24 cellular contexts compared by ENCODE assay signal in the genomic region with DNA sequence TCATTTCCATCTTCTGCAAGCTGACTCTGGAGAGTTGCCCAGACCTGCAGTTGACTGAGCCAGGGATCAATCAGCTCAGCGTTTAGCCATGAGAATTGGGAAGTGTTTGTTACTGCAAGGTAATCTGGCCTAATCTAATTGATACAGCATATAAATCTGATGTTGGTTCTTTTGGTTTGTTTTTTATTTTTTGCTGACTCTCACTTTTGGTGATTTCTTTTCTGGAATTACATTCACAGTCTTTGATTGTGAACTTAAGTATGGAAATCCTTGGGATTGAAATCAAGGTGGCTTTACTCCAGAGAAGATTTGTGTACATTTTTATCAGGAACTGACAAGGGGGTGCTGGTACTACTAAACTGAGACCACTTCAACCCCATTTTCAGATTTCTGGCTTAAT. TPM values are rescaled to one million over a fixed set of nuclear protein-coding genes. Genes with fewer than 3 reads are reported as not detected.
DNase-seq lines count a peak whose midpoint lies in the region; ATAC-seq and TF ChIP-seq lines count a peak whose summit lies in the region.
"Had no signal": no experiment of that assay in that cellular context is flagged by ENCODE, and none has a peak within 500 bp of the region (broad histone marks: within the 10 kb centered on the region; RNA-seq: fewer than 3 reads in every experiment).

No MANE protein-coding gene starts in this region.

- H3K23ac ChIP-seq in IMR-90 (ENCODE audit: low read depth, low read length): no peak overlapping the region

- peaks cover 35% of the 10 kb centered on the region for H3K9me3 Mint-ChIP-seq in activated naive CD4-positive, alpha-beta T cell treated with anti-CD3 and anti-CD28 coated beads for 36 hours
- peaks cover 30% of the 10 kb centered on the region for H3K9me3 Mint-ChIP-seq in activated naive CD8-positive, alpha-beta T cell treated with anti-CD3 and anti-CD28 coated beads, Interleukin-2, amount 10 ng/mL, durations not matched to agents 7 days and 5 days
- H3K9me3 Mint-ChIP-seq in stimulated activated effector memory CD8-positive, alpha-beta T cell treated with anti-CD3 and anti-CD28 coated beads, Interleukin-12 subunit alpha, Interleukin-12 subunit beta, amount 100 ng/mL, for 72 hours: peaks cover 13% of the 10 kb centered on the region

- no peaks in the 10 kb centered on the region for H3K79me1 ChIP-seq in IMR-90 (ENCODE audit: low read depth in 1 of 2, low read length in 2 of 2)

- no peak overlapping the region for H3K9ac ChIP-seq in IMR-90 (ENCODE audit: low read depth, low read length)
- H3K9ac ChIP-seq: neural progenitor cell had no signal

- DNase-seq in activated naive CD4-positive, alpha-beta T cell treated with anti-CD3 and anti-CD28 coated beads for 36 hours: no peak
- DNase-seq in activated naive CD4-positive, alpha-beta T cell treated with anti-CD3 and anti-CD28 coated beads, Interleukin-2, amount 50 U/mL, for 16 hours: no peak
- no peak for DNase-seq in IMR-90
- no peak for DNase-seq in activated naive CD8-positive, alpha-beta T cell treated with anti-CD3 and anti-CD28 coated beads, Interleukin-2, amount 10 ng/mL, durations not matched to agents 7 days and 5 days
- DNase-seq in stimulated activated effector memory CD8-positive, alpha-beta T cell treated with anti-CD3 and anti-CD28 coated beads, Interleukin-12 subunit alpha, Interleukin-12 subunit beta, amount 100 ng/mL, for 72 hours (ENCODE audit: low spot score in 2 of 2): no peak
- no peak for DNase-seq in NCI-H1694 treated with DMSO at 0.1 percent for 48 hours (lab: John Stamatoyannopoulos, UW)
- no peak for DNase-seq in dermis blood vessel endothelial cell
- DNase-seq: DMS79; foreskin fibroblast; hypothalamus; kidney; NCI-H2171 treated with DMSO at 0.1 percent for 48 hours; NCI-H69; small intestine; stimulated activated CD4-positive, alpha-beta T cell treated with anti-CD3 and anti-CD28 coated beads, Interleukin-4, amount 100 ng/mL, for 1 hour; SW 1271 had no signal

- H2AK5ac ChIP-seq in IMR-90 (ENCODE audit: low read depth, low read length): no peak overlapping the region

- no peak overlapping the region for H3K4me3 ChIP-seq in IMR-90 (ENCODE audit: insufficient read depth, low read depth, low read length)
- H3K4me3 ChIP-seq: coronary artery, neural progenitor cell, prostate gland had no signal

- ATAC-seq in IMR-90 (ENCODE audit: low read depth) (no peak), HG02623 (IDR thresholded peaks at IDR 0.05; ENCODE audit: unreplicated experiment) (no peak)
- no peak for ATAC-seq in activated naive CD8-positive, alpha-beta T cell treated with anti-CD3 and anti-CD28 coated beads, Interleukin-2, amount 10 ng/mL, durations not matched to agents 7 days and 5 days (ENCODE audit: low read depth)
- ATAC-seq in stimulated activated effector memory CD8-positive, alpha-beta T cell treated with anti-CD3 and anti-CD28 coated beads, Interleukin-12 subunit alpha, Interleukin-12 subunit beta, amount 100 ng/mL, for 72 hours: no peak
- ATAC-seq: HCT116, Right ventricle myocardium inferior had no signal

- peaks cover 64% of the 10 kb centered on the region for H3K4me1 Mint-ChIP-seq in activated naive CD4-positive, alpha-beta T cell treated with anti-CD3 and anti-CD28 coated beads for 36 hours (ENCODE audit: low read depth)
- H3K4me1 Mint-ChIP-seq in activated naive CD8-positive, alpha-beta T cell treated with anti-CD3 and anti-CD28 coated beads, Interleukin-2, amount 10 ng/mL, durations not matched to agents 7 days and 5 days: peaks cover 33% of the 10 kb centered on the region
- peaks cover 56% of the 10 kb centered on the region for H3K4me1 Mint-ChIP-seq in stimulated activated effector memory CD8-positive, alpha-beta T cell treated with anti-CD3 and anti-CD28 coated beads, Interleukin-12 subunit alpha, Interleukin-12 subunit beta, amount 100 ng/mL, for 72 hours
- H3K4me1 Mint-ChIP-seq: brain, neural progenitor cell had no signal

- no peak overlapping the region for H3K4me2 ChIP-seq in IMR-90 (ENCODE audit: low read depth, low read length)
- H3K4me2 ChIP-seq: neural progenitor cell had no signal

- no TSS peak for BruUV-seq in IMR-90 (replicated peaks; lab: Mats Ljungman, UMichigan)

- intact Hi-C loops in activated naive CD4-positive, alpha-beta T cell treated with anti-CD3 and anti-CD28 coated beads for 36 hours (cut with micrococcal nuclease): loop anchor here (5.0 kb wide), 1 partner anchor 83 kb away; the partner anchor contains the start of gene GIMAP1
- intact Hi-C loops in IMR-90 (cut with micrococcal nuclease): no loop called here

- no peak overlapping the region for H2BK5ac ChIP-seq in IMR-90 (ENCODE audit: low read depth, low read length, poor library complexity, severe bottlenecking)

- no peaks in the 10 kb centered on the region for H3K36me3 ChIP-seq in IMR-90 (ENCODE audit: control insufficient read depth, insufficient read depth, low read length)
- H3K36me3 ChIP-seq: neural progenitor cell, prostate gland had no signal

- H3K27me3 Mint-ChIP-seq in activated naive CD4-positive, alpha-beta T cell treated with anti-CD3 and anti-CD28 coated beads for 36 hours (ENCODE audit: low read depth): no peaks in the 10 kb centered on the region
- H3K27me3 Mint-ChIP-seq in activated naive CD8-positive, alpha-beta T cell treated with anti-CD3 and anti-CD28 coated beads, Interleukin-2, amount 10 ng/mL, durations not matched to agents 7 days and 5 days: no peaks in the 10 kb centered on the region

- H3K4ac ChIP-seq in IMR-90 (ENCODE audit: low read depth, low read length): no peak overlapping the region

- H3K9me3 ChIP-seq in IMR-90 (ENCODE audit: control insufficient read depth, insufficient read depth, low read length): peaks cover 15% of the 10 kb centered on the region
- H3K9me3 ChIP-seq: prostate gland had no signal

- H3K14ac ChIP-seq in IMR-90 (replicated peaks; ENCODE audit: low read depth, low read length): no peak overlapping the region

- TF ChIP-seq RAD21 in IMR-90 (IDR thresholded peaks at IDR 0.05; ENCODE audit: low read length): no peak

- H3K18ac ChIP-seq in IMR-90 (ENCODE audit: low read depth, low read length): no peak overlapping the region

- no peak overlapping the region for H3K56ac ChIP-seq in IMR-90 (ENCODE audit: extremely low read depth, insufficient read depth, low read length)

- no peaks in the 10 kb centered on the region for H4K20me1 ChIP-seq in IMR-90 (ENCODE audit: insufficient read depth, low read length)

- no peak overlapping the region for H4K8ac ChIP-seq in IMR-90 (ENCODE audit: low read depth in 2 of 2, low read length in 2 of 2)

- H4K91ac ChIP-seq in IMR-90 (ENCODE audit: insufficient read depth, low read depth, low read length): no peak overlapping the region

- peak overlapping the region; percentile 76 for H3K27ac Mint-ChIP-seq in activated naive CD4-positive, alpha-beta T cell treated with anti-CD3 and anti-CD28 coated beads for 36 hours
- H3K27ac Mint-ChIP-seq in activated naive CD8-positive, alpha-beta T cell treated with anti-CD3 and anti-CD28 coated beads, Interleukin-2, amount 10 ng/mL, durations not matched to agents 7 days and 5 days: peak overlapping the region; percentile 39
- H3K27ac Mint-ChIP-seq in stimulated activated effector memory CD8-positive, alpha-beta T cell treated with anti-CD3 and anti-CD28 coated beads, Interleukin-12 subunit alpha, Interleukin-12 subunit beta, amount 100 ng/mL, for 72 hours: peak overlapping the region; percentile 86
- H3K27ac Mint-ChIP-seq: brain, neural progenitor cell had no signal

- no peak overlapping the region for H3K4me3 Mint-ChIP-seq in activated naive CD4-positive, alpha-beta T cell treated with anti-CD3 and anti-CD28 coated beads for 36 hours
- H3K4me3 Mint-ChIP-seq in activated naive CD8-positive, alpha-beta T cell treated with anti-CD3 and anti-CD28 coated beads, Interleukin-2, amount 10 ng/mL, durations not matched to agents 7 days and 5 days: peak overlapping the region; percentile 29
- H3K4me3 Mint-ChIP-seq in stimulated activated effector memory CD8-positive, alpha-beta T cell treated with anti-CD3 and anti-CD28 coated beads, Interleukin-12 subunit alpha, Interleukin-12 subunit beta, amount 100 ng/mL, for 72 hours: peak overlapping the region; percentile 88
- H3K4me3 Mint-ChIP-seq: brain, neural progenitor cell had no signal

- TF ChIP-seq CTCF in IMR-90 (conservative IDR thresholded peaks at IDR 0.05; ENCODE audit: low read depth, low read length): no peak

- no peaks in the 10 kb centered on the region for H3K4me1 ChIP-seq in IMR-90 (ENCODE audit: control insufficient read depth, insufficient read depth, low read length)
- H3K4me1 ChIP-seq: neural progenitor cell, prostate gland had no signal

- no peak overlapping the region for H2BK120ac ChIP-seq in IMR-90 (ENCODE audit: low read depth, low read length)

- no peaks in the 10 kb centered on the region for H3K27me3 ChIP-seq in IMR-90 (ENCODE audit: control insufficient read depth, insufficient read depth, low read length)
- H3K27me3 ChIP-seq: neural progenitor cell had no signal

- H4K5ac ChIP-seq in IMR-90 (ENCODE audit: low read depth, low read length): no peak overlapping the region

- no peak overlapping the region for H3K27ac ChIP-seq in IMR-90 (ENCODE audit: insufficient read depth, low read length)
- H3K27ac ChIP-seq: coronary artery, neural progenitor cell, prostate gland, VCaP had no signal

- dilution Hi-C loops in IMR-90 (cut with HindIII; ENCODE audit: low sequenced_read_pairs, unreplicated experiment): no loop called here

- H2AK9ac ChIP-seq in IMR-90 (replicated peaks; ENCODE audit: low read depth, low read length, poor library complexity): no peak overlapping the region

- no CpG with 5 or more reads among the region's 1 CpG for WGBS in IMR-90 (ENCODE audit: extremely low coverage in 2 of 2, insufficient read length in 1 of 2), 2 experiments

- POLR2A ChIA-PET in IMR-90 (lab: Charles Lee; ENCODE audit: unreplicated experiment): no interaction called here
- POLR2A ChIA-PET in activated naive CD8-positive, alpha-beta T cell treated with anti-CD3 and anti-CD28 coated beads, Interleukin-2, amount 10 ng/mL, durations not matched to agents 7 days and 5 days (lab: Charles Lee): interaction anchor here (1.0 kb wide), 1 partner anchor 28 kb away, joined by 3 read pairs; no protein-coding TSS in a partner anchor

- TF ChIP-seq POLR2A in IMR-90 (IDR thresholded peaks at IDR 0.05; ENCODE audit: low read depth, low read length): no peak

- H3K36me3 Mint-ChIP-seq in activated naive CD4-positive, alpha-beta T cell treated with anti-CD3 and anti-CD28 coated beads for 36 hours (ENCODE audit: low read depth): peaks cover 50% of the 10 kb centered on the region
- peaks cover 65% of the 10 kb centered on the region for H3K36me3 Mint-ChIP-seq in activated naive CD8-positive, alpha-beta T cell treated with anti-CD3 and anti-CD28 coated beads, Interleukin-2, amount 10 ng/mL, durations not matched to agents 7 days and 5 days
- H3K36me3 Mint-ChIP-seq in stimulated activated effector memory CD8-positive, alpha-beta T cell treated with anti-CD3 and anti-CD28 coated beads, Interleukin-12 subunit alpha, Interleukin-12 subunit beta, amount 100 ng/mL, for 72 hours: peaks cover 28% of the 10 kb centered on the region
- H3K36me3 Mint-ChIP-seq: brain, neural progenitor cell had no signal

- H2BK20ac ChIP-seq in IMR-90 (ENCODE audit: low read depth, low read length): no peak overlapping the region

- in situ Hi-C loops in IMR-90 (cut with MboI; ENCODE audit: low sequenced_read_pairs): no loop called here

- CTCF ChIA-PET in activated naive CD4-positive, alpha-beta T cell treated with anti-CD3 and anti-CD28 coated beads for 36 hours (lab: Charles Lee): interaction anchor here (0.7 to 1.9 kb wide), 3 partner anchors 47 to 185 kb away, joined by 3 to 6 read pairs (median 3); partner anchors contain the start of gene GIMAP2
- CTCF ChIA-PET in IMR-90 (lab: Yijun Ruan, JAX): no interaction called here

- no peak overlapping the region for H2BK15ac ChIP-seq in IMR-90 (ENCODE audit: low read depth, low read length)

- no peak overlapping the region for H2AFZ ChIP-seq in IMR-90 (replicated peaks; ENCODE audit: low read length, poor library complexity)
- H2AFZ ChIP-seq: neural progenitor cell had no signal

- no peaks in the 10 kb centered on the region for H3K9me1 ChIP-seq in IMR-90 (ENCODE audit: insufficient read depth, low read length)

RNA-seq across cellular contexts. Expression of gene GIMAP6, which starts 1.7 kb away (rescaled TPM):
- total RNA-seq in activated naive CD4-positive, alpha-beta T cell treated with anti-CD3 and anti-CD28 coated beads for 36 hours: 10 to 100 TPM; 19.2 to 20.7 TPM
- not detected in 2 replicates for total RNA-seq in IMR-90 (2012; rRNA removed)
- not detected in 2 replicates for polyA plus RNA-seq in IMR-90 (2012; rRNA removed)
- not detected in 2 replicates for polyA plus RNA-seq in IMR-90 (2012; cell fraction: cytosol; rRNA removed)
- polyA plus RNA-seq in IMR-90 (2012; cell fraction: nucleus; rRNA removed; ENCODE audit: low replicate concordance): not detected in 2 replicates
- total RNA-seq in activated naive CD8-positive, alpha-beta T cell treated with anti-CD3 and anti-CD28 coated beads, Interleukin-2, amount 10 ng/mL, durations not matched to agents 7 days and 5 days: 100 to 1,000 TPM; 124 to 130 TPM
- total RNA-seq in dermis blood vessel endothelial cell: 262 and 355 TPM in 2 replicates

RNA-seq across cellular contexts. Expression of gene GIMAP2, which starts 51.6 kb away (rescaled TPM):
- total RNA-seq in activated naive CD4-positive, alpha-beta T cell treated with anti-CD3 and anti-CD28 coated beads for 36 hours: 10 to 100 TPM; 45.0 to 49.5 TPM
- total RNA-seq in IMR-90 (2012; rRNA removed) (under 0.01 TPM in 1 of 2 replicates, not detected in the other), dermis blood vessel endothelial cell (75.9 and 87.0 TPM in 2 replicates)
- polyA plus RNA-seq in IMR-90 (2012; rRNA removed): not detected in 2 replicates
- not detected in 2 replicates for polyA plus RNA-seq in IMR-90 (2012; cell fraction: cytosol; rRNA removed)
- not detected in 2 replicates for polyA plus RNA-seq in IMR-90 (2012; cell fraction: nucleus; rRNA removed; ENCODE audit: low replicate concordance)
- total RNA-seq in activated naive CD8-positive, alpha-beta T cell treated with anti-CD3 and anti-CD28 coated beads, Interleukin-2, amount 10 ng/mL, durations not matched to agents 7 days and 5 days: 100 to 1,000 TPM; 139 to 140 TPM

Comparison
In these comparisons a context has a peak if more than half of its experiments do, and no peak if none do; other contexts are left out.
1. RNA of gene GIMAP6, which starts 1.7 kb away (total RNA-seq): 262 to 355 TPM in dermis blood vessel endothelial cell, 124 to 130 TPM in activated naive CD8-positive, alpha-beta T cell treated with anti-CD3 and anti-CD28 coated beads, Interleukin-2, amount 10 ng/mL, durations not matched to agents 7 days and 5 days and 19.2 to 20.7 TPM in activated naive CD4-positive, alpha-beta T cell treated with anti-CD3 and anti-CD28 coated beads for 36 hours; not detected in IMR-90; every median in the first group is over 10 times any median in the second.
2. RNA of gene GIMAP2, which starts 51.6 kb away (total RNA-seq): 139 to 140 TPM in activated naive CD8-positive, alpha-beta T cell treated with anti-CD3 and anti-CD28 coated beads, Interleukin-2, amount 10 ng/mL, durations not matched to agents 7 days and 5 days, 75.9 to 87.0 TPM in dermis blood vessel endothelial cell and 45.0 to 49.5 TPM in activated naive CD4-positive, alpha-beta T cell treated with anti-CD3 and anti-CD28 coated beads for 36 hours; under 0.01 TPM in IMR-90; every median in the first group is over 10 times any median in the second.
3. Peak in every context shown above with its lines, with median percentiles within 50 percentile points of each other: H3K27ac Mint-ChIP-seq.